ENCODE assay signal across 8 cellular contexts in the genomic region with DNA sequence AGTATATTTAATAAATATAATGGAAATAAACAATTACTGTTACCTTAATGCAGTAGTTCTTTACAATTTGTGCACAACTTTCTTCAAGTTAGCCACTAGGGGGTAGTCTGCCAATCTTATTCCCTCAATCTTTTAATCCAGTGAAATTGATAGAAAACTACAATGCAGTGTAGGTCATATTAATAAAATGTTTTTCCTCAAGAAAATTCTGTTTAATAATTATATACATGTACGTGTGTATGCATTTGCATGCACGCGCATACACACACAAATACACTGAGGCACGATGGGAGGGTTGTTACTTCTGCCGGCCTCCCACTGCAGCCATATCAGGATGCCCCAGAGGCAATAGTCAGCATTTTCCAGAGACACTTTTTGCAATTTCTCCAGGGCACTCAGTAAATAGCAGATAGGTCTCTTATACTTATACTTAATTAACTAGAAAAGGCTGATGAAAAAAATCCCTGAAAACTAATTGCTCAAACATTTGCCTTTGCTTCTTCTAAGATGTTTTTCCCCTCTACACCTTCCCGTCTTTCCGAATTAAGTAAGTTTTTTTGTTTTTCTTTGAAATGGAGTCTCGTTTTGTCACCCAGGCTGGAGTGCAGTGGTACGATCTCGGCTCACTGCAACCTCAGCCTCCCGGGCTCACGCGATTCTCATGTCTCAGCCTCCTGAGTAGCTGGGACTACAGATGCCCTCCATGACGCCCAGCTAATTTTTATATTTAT. TPM values are rescaled to one million over a fixed set of nuclear protein-coding genes. Genes with fewer than 3 reads are reported as not detected.
DNase-seq lines count a peak whose midpoint lies in the region; ATAC-seq, FAIRE-seq and TF ChIP-seq lines count a peak whose summit lies in the region.

No MANE protein-coding gene starts in this region.

- DNase-seq in ACHN (peak; percentile 41), SW480 (ENCODE audit: low spot score) (peak; percentile 37), NCI-H524 treated with DMSO at 0.1 percent for 48 hours (lab: John Stamatoyannopoulos, UW) (no peak), left colon (no peak)

- peak; percentile 33; the same call in 1 of the 3 replicates for TF ChIP-seq CTCF in GM12872 (IDR thresholded peaks at IDR 0.05; ENCODE audit: insufficient read depth, low read depth, low read length)

- no peak for ATAC-seq in GM19463 (IDR thresholded peaks at IDR 0.05; ENCODE audit: unreplicated experiment)
- ATAC-seq in HG03521 (IDR thresholded peaks at IDR 0.05; ENCODE audit: unreplicated experiment): no peak
- ATAC-seq in left colon: no peak

- FAIRE-seq in islet of Langerhans (lab: Jason Lieb, UNC): peak; percentile 64

- intact Hi-C loops in left colon (cut with DNase I, micrococcal nuclease): loop anchor here in 1 of 2 donors (5.0 kb wide), 1 partner anchor 158 kb away; a partner anchor contains a TSS

- in situ Hi-C loops in ACHN (cut with HindIII; ENCODE audit: low pct_ligation_motif_present, low pct_unique_long_range_greater_than_20kb, low sequenced_read_pairs): no loop called here

RNA-seq across cellular contexts. Expression of a gene that starts 3.1 kb away (rescaled TPM):
- total RNA-seq in left colon: 10 to 100 TPM; 27.7 to 29.8 TPM

Comparison
In these comparisons a context has a peak if more than half of its experiments do, and no peak if none do; other contexts are left out.
1. DNase-seq: peak in ACHN (single experiment) and SW480 (single experiment); none in NCI-H524 treated with DMSO at 0.1 percent for 48 hours (single experiment) and left colon (0 of 2).